ENCODE assay signal across 1 cellular context in the genomic region with DNA sequence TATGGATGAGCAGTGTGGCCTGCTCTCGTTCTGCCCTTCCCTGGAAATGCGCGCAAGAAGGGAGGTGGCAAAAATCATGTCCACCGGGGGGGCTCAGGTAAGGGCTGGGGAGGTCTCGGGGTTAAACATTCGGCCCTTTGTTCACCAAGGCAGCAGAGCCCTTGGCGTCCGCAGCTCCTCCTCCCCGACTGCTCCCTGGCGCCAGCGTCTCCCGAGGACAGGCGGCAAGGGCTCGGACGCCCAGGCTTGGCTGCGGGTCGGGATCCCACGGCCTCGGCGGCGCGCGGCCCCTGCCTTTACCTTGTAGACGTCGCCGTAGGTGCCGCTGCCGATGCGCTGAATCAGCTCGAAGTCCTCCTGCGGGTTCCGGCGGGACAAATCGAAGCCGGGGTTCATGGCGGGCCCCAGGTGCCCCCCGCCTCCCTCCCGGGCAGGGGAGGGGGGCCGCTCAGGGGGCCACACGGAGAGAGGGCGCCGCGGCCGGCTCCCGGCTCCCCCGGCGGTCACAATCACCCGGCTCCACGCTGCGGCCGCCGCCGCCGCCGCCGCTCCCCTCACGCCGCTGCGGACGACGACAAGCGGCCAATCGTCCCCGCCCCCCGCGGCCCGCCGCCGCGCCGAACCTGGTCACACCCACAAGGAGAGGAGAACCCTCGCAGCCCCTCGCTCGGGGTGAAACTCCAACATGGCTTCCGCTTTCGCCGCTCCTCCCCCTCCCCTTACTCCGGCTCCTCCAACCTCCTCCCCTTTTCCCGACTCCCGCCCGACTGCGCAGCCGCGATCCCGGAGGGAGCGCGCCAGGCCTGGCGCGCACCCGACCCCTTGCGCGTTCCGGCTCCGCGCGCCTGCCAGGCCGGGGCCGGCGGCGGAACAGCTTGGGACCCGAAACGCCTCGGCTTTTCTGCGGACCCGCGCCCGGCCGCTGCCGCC.
TF ChIP-seq lines count a peak whose summit lies in the region.

A gene (minus strand): TSS at position 694 of the 930 bp plus-strand sequence. CDS start 298 bp downstream, at position 396.

TF ChIP-seq in GM12878, 131 proteins besides CTCF, POLR2A, EP300 and RAD21 (continued from another document):
- TF ChIP-seq, protein P1, sequence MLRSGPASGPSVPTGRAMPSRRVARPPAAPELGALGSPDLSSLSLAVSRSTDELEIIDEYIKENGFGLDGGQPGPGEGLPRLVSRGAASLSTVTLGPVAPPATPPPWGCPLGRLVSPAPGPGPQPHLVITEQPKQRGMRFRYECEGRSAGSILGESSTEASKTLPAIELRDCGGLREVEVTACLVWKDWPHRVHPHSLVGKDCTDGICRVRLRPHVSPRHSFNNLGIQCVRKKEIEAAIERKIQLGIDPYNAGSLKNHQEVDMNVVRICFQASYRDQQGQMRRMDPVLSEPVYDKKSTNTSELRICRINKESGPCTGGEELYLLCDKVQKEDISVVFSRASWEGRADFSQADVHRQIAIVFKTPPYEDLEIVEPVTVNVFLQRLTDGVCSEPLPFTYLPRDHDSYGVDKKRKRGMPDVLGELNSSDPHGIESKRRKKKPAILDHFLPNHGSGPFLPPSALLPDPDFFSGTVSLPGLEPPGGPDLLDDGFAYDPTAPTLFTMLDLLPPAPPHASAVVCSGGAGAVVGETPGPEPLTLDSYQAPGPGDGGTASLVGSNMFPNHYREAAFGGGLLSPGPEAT (IDR thresholded peaks at IDR 0.05; ENCODE audit: low read depth): no peak
- TF ChIP-seq, protein P2, sequence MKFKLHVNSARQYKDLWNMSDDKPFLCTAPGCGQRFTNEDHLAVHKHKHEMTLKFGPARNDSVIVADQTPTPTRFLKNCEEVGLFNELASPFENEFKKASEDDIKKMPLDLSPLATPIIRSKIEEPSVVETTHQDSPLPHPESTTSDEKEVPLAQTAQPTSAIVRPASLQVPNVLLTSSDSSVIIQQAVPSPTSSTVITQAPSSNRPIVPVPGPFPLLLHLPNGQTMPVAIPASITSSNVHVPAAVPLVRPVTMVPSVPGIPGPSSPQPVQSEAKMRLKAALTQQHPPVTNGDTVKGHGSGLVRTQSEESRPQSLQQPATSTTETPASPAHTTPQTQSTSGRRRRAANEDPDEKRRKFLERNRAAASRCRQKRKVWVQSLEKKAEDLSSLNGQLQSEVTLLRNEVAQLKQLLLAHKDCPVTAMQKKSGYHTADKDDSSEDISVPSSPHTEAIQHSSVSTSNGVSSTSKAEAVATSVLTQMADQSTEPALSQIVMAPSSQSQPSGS (IDR thresholded peaks at IDR 0.05; ENCODE audit: low read length): no peak
- no peak for TF ChIP-seq MEF2B (IDR thresholded peaks at IDR 0.05; ENCODE audit: partially characterized antibody, poor library complexity, severe bottlenecking)
- TF ChIP-seq, protein P3, sequence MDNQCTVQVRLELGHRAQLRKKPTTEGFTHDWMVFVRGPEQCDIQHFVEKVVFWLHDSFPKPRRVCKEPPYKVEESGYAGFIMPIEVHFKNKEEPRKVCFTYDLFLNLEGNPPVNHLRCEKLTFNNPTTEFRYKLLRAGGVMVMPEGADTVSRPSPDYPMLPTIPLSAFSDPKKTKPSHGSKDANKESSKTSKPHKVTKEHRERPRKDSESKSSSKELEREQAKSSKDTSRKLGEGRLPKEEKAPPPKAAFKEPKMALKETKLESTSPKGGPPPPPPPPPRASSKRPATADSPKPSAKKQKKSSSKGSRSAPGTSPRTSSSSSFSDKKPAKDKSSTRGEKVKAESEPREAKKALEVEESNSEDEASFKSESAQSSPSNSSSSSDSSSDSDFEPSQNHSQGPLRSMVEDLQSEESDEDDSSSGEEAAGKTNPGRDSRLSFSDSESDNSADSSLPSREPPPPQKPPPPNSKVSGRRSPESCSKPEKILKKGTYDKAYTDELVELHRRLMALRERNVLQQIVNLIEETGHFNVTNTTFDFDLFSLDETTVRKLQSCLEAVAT (IDR thresholded peaks at IDR 0.05): no peak
- 0 out of 2 replicates have a peak, but pooled peaks have one; percentile 75 for TF ChIP-seq ASH2L (IDR thresholded peaks at IDR 0.05; ENCODE audit: borderline replicate concordance, low read depth)
- peak; percentile 53; the same call in 1 of the 2 replicates for TF ChIP-seq BACH1 (IDR thresholded peaks at IDR 0.05; ENCODE audit: borderline replicate concordance)
- TF ChIP-seq ZNF274 (IDR thresholded peaks at IDR 0.05; ENCODE audit: insufficient read depth, insufficient read length): no peak
- no peak for TF ChIP-seq ZNF207 (IDR thresholded peaks at IDR 0.05; ENCODE audit: borderline replicate concordance)
- TF ChIP-seq, protein P4, sequence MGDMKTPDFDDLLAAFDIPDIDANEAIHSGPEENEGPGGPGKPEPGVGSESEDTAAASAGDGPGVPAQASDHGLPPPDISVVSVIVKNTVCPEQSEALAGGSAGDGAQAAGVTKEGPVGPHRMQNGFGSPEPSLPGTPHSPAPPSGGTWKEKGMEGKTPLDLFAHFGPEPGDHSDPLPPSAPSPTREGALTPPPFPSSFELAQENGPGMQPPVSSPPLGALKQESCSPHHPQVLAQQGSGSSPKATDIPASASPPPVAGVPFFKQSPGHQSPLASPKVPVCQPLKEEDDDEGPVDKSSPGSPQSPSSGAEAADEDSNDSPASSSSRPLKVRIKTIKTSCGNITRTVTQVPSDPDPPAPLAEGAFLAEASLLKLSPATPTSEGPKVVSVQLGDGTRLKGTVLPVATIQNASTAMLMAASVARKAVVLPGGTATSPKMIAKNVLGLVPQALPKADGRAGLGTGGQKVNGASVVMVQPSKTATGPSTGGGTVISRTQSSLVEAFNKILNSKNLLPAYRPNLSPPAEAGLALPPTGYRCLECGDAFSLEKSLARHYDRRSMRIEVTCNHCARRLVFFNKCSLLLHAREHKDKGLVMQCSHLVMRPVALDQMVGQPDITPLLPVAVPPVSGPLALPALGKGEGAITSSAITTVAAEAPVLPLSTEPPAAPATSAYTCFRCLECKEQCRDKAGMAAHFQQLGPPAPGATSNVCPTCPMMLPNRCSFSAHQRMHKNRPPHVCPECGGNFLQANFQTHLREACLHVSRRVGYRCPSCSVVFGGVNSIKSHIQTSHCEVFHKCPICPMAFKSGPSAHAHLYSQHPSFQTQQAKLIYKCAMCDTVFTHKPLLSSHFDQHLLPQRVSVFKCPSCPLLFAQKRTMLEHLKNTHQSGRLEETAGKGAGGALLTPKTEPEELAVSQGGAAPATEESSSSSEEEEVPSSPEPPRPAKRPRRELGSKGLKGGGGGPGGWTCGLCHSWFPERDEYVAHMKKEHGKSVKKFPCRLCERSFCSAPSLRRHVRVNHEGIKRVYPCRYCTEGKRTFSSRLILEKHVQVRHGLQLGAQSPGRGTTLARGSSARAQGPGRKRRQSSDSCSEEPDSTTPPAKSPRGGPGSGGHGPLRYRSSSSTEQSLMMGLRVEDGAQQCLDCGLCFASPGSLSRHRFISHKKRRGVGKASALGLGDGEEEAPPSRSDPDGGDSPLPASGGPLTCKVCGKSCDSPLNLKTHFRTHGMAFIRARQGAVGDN (IDR thresholded peaks at IDR 0.05): 0 out of 2 replicates have a peak, but pooled peaks have one; percentile 37
